Comparison of ENCODE assay signal across 8 cellular contexts in the genomic region with DNA sequence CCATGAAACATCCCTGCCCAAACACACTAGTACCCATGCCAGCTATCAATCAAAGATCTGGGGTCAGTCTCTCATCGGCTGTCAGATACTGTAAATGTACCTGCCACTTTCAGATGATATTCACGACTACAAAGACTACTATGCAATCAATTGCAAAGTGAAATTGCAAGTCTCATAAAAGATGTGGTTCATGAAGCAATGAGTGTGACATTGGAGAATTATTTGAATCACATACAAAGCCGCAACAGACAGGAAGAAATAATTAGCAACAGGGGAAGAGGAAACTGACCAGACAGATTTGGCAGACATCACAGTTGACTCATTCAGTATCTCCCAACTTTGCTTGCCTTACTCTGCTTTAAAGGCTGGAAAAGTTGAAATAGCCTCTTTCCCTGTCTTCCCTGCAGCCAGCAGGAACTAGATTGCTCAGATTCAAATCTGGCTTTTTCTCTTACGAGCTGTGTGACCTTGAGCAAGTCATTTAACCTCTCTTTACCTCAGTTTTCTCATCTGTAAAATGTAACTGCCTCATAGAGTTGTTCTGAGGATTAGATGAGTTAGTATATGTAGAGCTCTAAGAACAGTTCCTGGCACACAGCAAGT.
A peak's percentile ranks its signal among the peaks of the same experiment; 100 is the strongest.
DNase-seq lines count a peak whose midpoint lies in the region; ATAC-seq and TF ChIP-seq lines count a peak whose summit lies in the region.

No MANE protein-coding gene starts in this region.

- H3K36me3 Mint-ChIP-seq in CD4-positive, alpha-beta T cell (ENCODE audit: low read depth), result no peaks in the 10 kb centered on the region

- TF ChIP-seq CTCF in upper lobe of left lung (IDR thresholded peaks at IDR 0.05), result no peak
- no peak for TF ChIP-seq CTCF in CD4-positive, alpha-beta T cell (IDR thresholded peaks at IDR 0.05)

- POLR2A ChIA-PET in CD4-positive, alpha-beta T cell (lab: Charles Lee), result no interaction called here

- H3K27ac Mint-ChIP-seq in CD4-positive, alpha-beta T cell, result no peak overlapping the region

- DNase-seq in AG08396 (ENCODE audit: low spot score) (peak; percentile 75), M059J (ENCODE audit: low read depth) (peak; percentile 99), dermis blood vessel endothelial cell (peak; percentile 85), upper lobe of left lung (no peak), NCI-H510A treated with DMSO at 0.1 percent for 48 hours (lab: John Stamatoyannopoulos, UW) (no peak)
- no peak for DNase-seq in CD4-positive, alpha-beta T cell

- no peaks in the 10 kb centered on the region for H3K27me3 ChIP-seq in upper lobe of left lung
- H3K27me3 ChIP-seq in CD4-positive, alpha-beta T cell (ENCODE audit: control insufficient read depth, insufficient read depth, low read length), result no peaks in the 10 kb centered on the region

- CTCF ChIA-PET in CD4-positive, alpha-beta T cell (lab: Charles Lee), result no interaction called here

- H3K9me3 Mint-ChIP-seq in CD4-positive, alpha-beta T cell, result no peaks in the 10 kb centered on the region

- intact Hi-C loops in CD4-positive, alpha-beta T cell (cut with DNase I, micrococcal nuclease), result no loop called here

- peak; percentile 52 for ATAC-seq in GM21367 (IDR thresholded peaks at IDR 0.05; ENCODE audit: unreplicated experiment)
- peak; percentile 19 to 89 for ATAC-seq in upper lobe of left lung (ENCODE audit: low FRiP score in 2 of 2)
- ATAC-seq in CD4-positive, alpha-beta T cell (ENCODE audit: poor library complexity), result no peak
- ATAC-seq in GM19324 (IDR thresholded peaks at IDR 0.05; ENCODE audit: low FRiP score, unreplicated experiment), result no peak

- 28 to 29% methylated on average over 4 of the region's 4 CpGs for WGBS in upper lobe of left lung, 2 donors

- H3K27ac ChIP-seq in upper lobe of left lung, result no peak overlapping the region
- no peak overlapping the region for H3K27ac ChIP-seq in CD4-positive, alpha-beta T cell (ENCODE audit: low read depth, low read length)

- H3K27me3 Mint-ChIP-seq in CD4-positive, alpha-beta T cell, result peaks cover 4% of the 10 kb centered on the region

- TF ChIP-seq POLR2A in upper lobe of left lung (IDR thresholded peaks at IDR 0.05), result no peak

- no peak overlapping the region for H3K4me3 ChIP-seq in upper lobe of left lung

- no peaks in the 10 kb centered on the region for H3K4me1 Mint-ChIP-seq in CD4-positive, alpha-beta T cell (ENCODE audit: low read depth)

- H3K36me3 ChIP-seq in upper lobe of left lung, result no peaks in the 10 kb centered on the region

- peaks cover 0 to 22% (median 4%) of the 10 kb centered on the region in 4 donors for H3K4me1 ChIP-seq in upper lobe of left lung

- no peaks in the 10 kb centered on the region for H3K9me3 ChIP-seq in upper lobe of left lung
- no peaks in the 10 kb centered on the region for H3K9me3 ChIP-seq in CD4-positive, alpha-beta T cell (ENCODE audit: control insufficient read depth, low read length)

- no peak overlapping the region for H3K4me3 Mint-ChIP-seq in CD4-positive, alpha-beta T cell

- TF ChIP-seq EP300 in upper lobe of left lung (IDR thresholded peaks at IDR 0.05), result no peak

Comparison
In these comparisons a context has a peak if more than half of its experiments do, and no peak if none do; other contexts are left out.
1. DNase-seq: peak in AG08396 (single experiment), M059J (single experiment) and dermis blood vessel endothelial cell (single experiment); none in upper lobe of left lung (0 of 2), NCI-H510A treated with DMSO at 0.1 percent for 48 hours (single experiment) and CD4-positive, alpha-beta T cell (0 of 10).
2. ATAC-seq: peak in GM21367 (single experiment) and upper lobe of left lung (2 of 2); none in CD4-positive, alpha-beta T cell (single experiment) and GM19324 (single experiment).